In the genomic region with DNA sequence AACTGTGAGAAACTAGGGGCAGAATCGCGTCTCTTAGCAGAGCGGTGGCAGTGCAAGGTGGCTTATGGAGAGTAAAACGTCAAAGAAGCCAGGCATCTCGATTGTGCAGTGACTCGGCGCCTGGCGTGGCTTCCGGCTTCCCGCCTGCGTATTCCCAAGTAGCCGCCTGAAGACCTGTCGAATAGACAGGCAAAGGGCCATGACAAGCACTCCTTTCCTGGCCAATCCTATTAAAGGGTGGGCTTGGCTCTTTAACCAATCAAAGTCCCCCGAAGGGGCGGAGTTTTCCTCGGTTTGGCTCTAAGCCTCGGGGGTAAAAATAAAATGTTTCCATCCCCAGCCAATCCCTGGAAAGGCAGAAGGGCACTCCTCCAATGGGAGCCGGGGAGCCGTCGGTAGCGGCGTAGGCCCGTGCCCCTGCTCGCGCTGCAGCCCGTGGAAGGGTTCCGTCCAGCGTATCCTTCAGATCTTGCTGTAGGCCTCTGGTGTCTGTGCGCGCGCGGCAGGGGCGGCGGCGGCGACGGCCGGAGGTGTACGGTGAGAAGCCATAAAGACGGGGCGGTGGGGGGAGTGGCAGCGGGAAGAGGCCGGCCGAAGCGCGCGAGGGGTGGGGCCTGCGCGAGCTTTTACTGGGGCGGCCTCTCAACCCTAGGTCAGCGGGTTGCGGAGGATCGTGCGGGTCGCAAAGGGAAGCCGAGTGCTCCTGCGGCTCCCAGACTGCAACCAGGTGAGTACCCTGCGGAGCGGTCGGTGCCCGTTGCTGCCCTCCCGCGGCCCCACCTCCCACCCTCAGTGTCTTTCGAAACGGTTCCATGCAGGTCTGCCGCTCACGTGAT, we compare ENCODE assay signal across 8 cellular contexts.
DNase-seq lines count a peak whose midpoint lies in the region; ATAC-seq lines count a peak whose summit lies in the region.

A gene with protein sequence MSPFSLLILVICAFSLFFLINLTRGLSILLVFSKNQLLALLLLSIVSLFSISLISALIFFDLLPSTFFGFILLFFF (plus strand): TSS at position 395 of the 836 bp plus-strand sequence. CDS start 30,131 bp downstream, outside the sequence.

- peak within 1 kb of the TSS; percentile 86 for H3K27ac Mint-ChIP-seq in central memory CD8-positive, alpha-beta T cell (ENCODE audit: low read depth)

- H3K4me1 Mint-ChIP-seq in central memory CD8-positive, alpha-beta T cell, result peaks cover 12% of the 10 kb centered on the region

- ATAC-seq in GM18909 (IDR thresholded peaks at IDR 0.05; ENCODE audit: poor library complexity, unreplicated experiment) (peak; percentile 80), HG03175 (IDR thresholded peaks at IDR 0.05; ENCODE audit: unreplicated experiment) (peak; percentile 85)
- ATAC-seq in central memory CD8-positive, alpha-beta T cell (replicated peaks; ENCODE audit: extremely low read depth, poor library complexity, severe bottlenecking), result peak; percentile 81

- H3K4me3 Mint-ChIP-seq in central memory CD8-positive, alpha-beta T cell, result peak within 1 kb of the TSS; percentile 82

- no peaks in the 10 kb centered on the region for H3K9me3 Mint-ChIP-seq in central memory CD8-positive, alpha-beta T cell

- peak; percentile 91 for DNase-seq in AG08395 (ENCODE audit: low spot score)
- DNase-seq in NCI-H2227 treated with DMSO at 0.1 percent for 48 hours (lab: John Stamatoyannopoulos, UW), result peak; percentile 97
- DNase-seq in activated CD4-positive, CD25-positive, alpha-beta regulatory T cell (lab: John Stamatoyannopoulos, UW), result peak; percentile 32 to 61 (median 56)
- DNase-seq in central memory CD8-positive, alpha-beta T cell (ENCODE audit: low spot score in 2 of 2), result peak; percentile 52 to 75
- peak; percentile 93 for DNase-seq in inferior parietal cortex (ENCODE audit: extremely low spot score)
- DNase-seq in smooth muscle cell of the brain vasculature (ENCODE audit: low read depth, low spot score), result peak; percentile 80

- no peaks in the 10 kb centered on the region for H3K27me3 Mint-ChIP-seq in central memory CD8-positive, alpha-beta T cell

- peaks cover 3% of the 10 kb centered on the region for H3K36me3 Mint-ChIP-seq in central memory CD8-positive, alpha-beta T cell (ENCODE audit: insufficient read depth)

Comparison
In these comparisons a context has a peak if more than half of its experiments do, and no peak if none do; other contexts are left out.
1. Peak in every context shown above with its lines: DNase-seq and ATAC-seq.